29 cellular contexts compared by ENCODE assay signal in the genomic region with DNA sequence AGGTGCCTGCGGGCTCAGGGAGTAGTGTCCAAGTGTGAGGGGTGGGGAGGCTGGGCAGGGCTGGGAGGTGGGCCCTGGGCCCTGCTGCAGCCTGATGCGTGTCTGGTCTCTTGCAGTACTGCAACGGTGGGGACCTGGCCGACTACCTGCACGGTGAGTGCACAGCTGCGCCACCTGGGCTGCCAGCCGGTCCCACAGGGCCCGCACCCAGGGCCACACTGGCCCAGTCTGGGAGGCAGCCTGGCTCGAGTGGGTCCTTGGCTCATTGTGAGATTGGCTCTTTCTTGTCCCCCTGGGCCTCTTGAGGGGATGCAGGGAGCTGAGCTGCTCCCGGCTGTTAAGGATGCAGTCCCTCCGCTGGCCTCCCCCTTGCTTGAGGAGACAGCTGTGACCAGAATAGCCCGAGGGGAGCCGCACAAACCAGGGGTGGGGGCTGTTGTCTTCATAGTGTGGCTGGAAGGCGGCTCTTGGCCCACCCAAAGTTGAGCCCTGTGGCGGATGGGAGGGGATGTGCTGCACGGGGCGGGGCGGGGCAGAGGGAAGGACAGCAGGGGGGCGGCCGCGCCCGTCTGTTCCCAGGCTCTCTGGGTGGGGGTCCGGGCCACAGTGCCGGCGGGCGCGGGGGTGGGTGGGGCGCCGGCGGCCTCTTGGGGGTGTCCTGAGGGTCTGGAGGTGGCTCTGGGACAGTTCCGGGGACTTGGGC.
"Had no signal": no experiment of that assay in that cellular context is flagged by ENCODE, and none has a peak within 500 bp of the region (broad histone marks: within the 10 kb centered on the region; RNA-seq: fewer than 3 reads in every experiment).

No MANE protein-coding gene starts in this region.

- H3K9me3 ChIP-seq: ascending aorta, MG63 had no signal

- DNase-seq: activated CD4-positive, alpha-beta T cell treated with anti-CD3 and anti-CD28 coated beads for 1 hour; activated CD4-positive, alpha-beta T cell treated with anti-CD3 and anti-CD28 coated beads for 48 hours; activated CD4-positive, alpha-beta T cell treated with anti-CD3 and anti-CD28 coated beads, Interleukin-2, amount 50 U/mL, for 4 hours; activated CD4-positive, CD25-positive, alpha-beta regulatory T cell; activated CD8-positive, alpha-beta T cell treated with anti-CD3 and anti-CD28 coated beads for 36 hours; activated gamma-delta T cell; activated naive CD4-positive, alpha-beta T cell treated with Interleukin-2 at 50 U/mL for 16 hours; activated naive CD8-positive, alpha-beta T cell treated with anti-CD3 and anti-CD28 coated beads, Interleukin-2, amount 10 ng/mL, durations not matched to agents 7 days and 5 days; activated T-cell treated with anti-CD3 and anti-CD28 coated beads, Interleukin-2, amount 50 U/mL, for 24 hours; amygdala; Kasumi-1; KG1; MG63; NCI-H1048; NCI-H1105 treated with DMSO at 0.1 percent for 48 hours; NCI-H1436; NCI-H1694; NCI-H1930; NCI-H345; NCI-H524 treated with DMSO at 0.1 percent for 48 hours; SW 1271; T-helper 1 cell; T-helper 9 cell; WERI-Rb-1 had no signal

- H3K9me3 Mint-ChIP-seq: activated CD8-positive, alpha-beta T cell treated with anti-CD3 and anti-CD28 coated beads for 36 hours; activated naive CD4-positive, alpha-beta T cell treated with anti-CD3 and anti-CD28 coated beads, Interleukin-2, amount 50 U/mL, for 24 hours; activated naive CD8-positive, alpha-beta T cell treated with anti-CD3 and anti-CD28 coated beads, Interleukin-2, amount 10 ng/mL, durations not matched to agents 7 days and 5 days; activated T-cell treated with anti-CD3 and anti-CD28 coated beads, Interleukin-2, amount 50 U/mL, for 24 hours; activated T-helper 2 cell treated with anti-CD3 and anti-CD28 coated beads, Interferon-gamma antibody, Interleukin-2, Interleukin-4, amounts not matched to agents 10 μg/mL and 5 μg/mL and 100 μg/mL, durations not matched to agents 14 hours and 24 hours and 36 hours had no signal

- H3K27me3 Mint-ChIP-seq: activated CD8-positive, alpha-beta T cell treated with anti-CD3 and anti-CD28 coated beads for 36 hours; activated naive CD4-positive, alpha-beta T cell treated with anti-CD3 and anti-CD28 coated beads, Interleukin-2, amount 50 U/mL, for 24 hours; activated naive CD8-positive, alpha-beta T cell treated with anti-CD3 and anti-CD28 coated beads, Interleukin-2, amount 10 ng/mL, durations not matched to agents 7 days and 5 days; activated T-cell treated with anti-CD3 and anti-CD28 coated beads, Interleukin-2, amount 50 U/mL, for 24 hours had no signal

- H3K27ac ChIP-seq: ascending aorta, cardiac muscle cell, WERI-Rb-1 had no signal

- ATAC-seq: activated CD8-positive, alpha-beta T cell treated with anti-CD3 and anti-CD28 coated beads for 36 hours; Panc1 had no signal

- H3K27ac Mint-ChIP-seq: activated CD8-positive, alpha-beta T cell treated with anti-CD3 and anti-CD28 coated beads for 36 hours; activated naive CD4-positive, alpha-beta T cell treated with anti-CD3 and anti-CD28 coated beads, Interleukin-2, amount 50 U/mL, for 24 hours; activated naive CD8-positive, alpha-beta T cell treated with anti-CD3 and anti-CD28 coated beads, Interleukin-2, amount 10 ng/mL, durations not matched to agents 7 days and 5 days; activated T-cell treated with anti-CD3 and anti-CD28 coated beads, Interleukin-2, amount 50 U/mL, for 24 hours; activated T-helper 2 cell treated with anti-CD3 and anti-CD28 coated beads, Interferon-gamma antibody, Interleukin-2, Interleukin-4, amounts not matched to agents 10 μg/mL and 5 μg/mL and 100 μg/mL, durations not matched to agents 14 hours and 24 hours and 36 hours had no signal

- H3K27me3 ChIP-seq: ascending aorta, cardiac muscle cell, MG63 had no signal

- H3K4me3 ChIP-seq: ascending aorta, cardiac muscle cell, MG63 had no signal

- H3K4me3 Mint-ChIP-seq: activated CD8-positive, alpha-beta T cell treated with anti-CD3 and anti-CD28 coated beads for 36 hours; activated naive CD4-positive, alpha-beta T cell treated with anti-CD3 and anti-CD28 coated beads, Interleukin-2, amount 50 U/mL, for 24 hours; activated naive CD8-positive, alpha-beta T cell treated with anti-CD3 and anti-CD28 coated beads, Interleukin-2, amount 10 ng/mL, durations not matched to agents 7 days and 5 days; activated T-cell treated with anti-CD3 and anti-CD28 coated beads, Interleukin-2, amount 50 U/mL, for 24 hours had no signal
